In genomic region chr2:10818986-10819385, GRCh38 we compare ENCODE assay signal across 24 cellular contexts. TPM values are rescaled to one million over a fixed set of nuclear protein-coding genes. Genes with fewer than 3 reads are reported as not detected.
DNase-seq lines count a peak whose midpoint lies in the region; ATAC-seq and TF ChIP-seq lines count a peak whose summit lies in the region.
"Had no signal": no experiment of that assay in that cellular context is flagged by ENCODE, and none has a peak within 500 bp of the region (broad histone marks: within the 10 kb centered on the region; RNA-seq: fewer than 3 reads in every experiment).

No MANE protein-coding gene starts in this region.

- 57% methylated on average over 3 of the region's 3 CpGs for WGBS in right lobe of liver (ENCODE audit: insufficient coverage, low coverage, low lambda C conversion rate, missing lambda C conversion rate)

- no peaks in the 10 kb centered on the region for H3K36me3 ChIP-seq in right lobe of liver
- H3K36me3 ChIP-seq in PC-9 (ENCODE audit: low read depth) = no peaks in the 10 kb centered on the region
- H3K36me3 ChIP-seq: BE2C; BLaER1 treated with 17β-estradiol and CSF1 and Interleukin-3, amounts not matched to agents 10 nM and 100 nM had no signal

- POLR2A ChIA-PET in PC-9 (lab: Charles Lee; ENCODE audit: unreplicated experiment) = no interaction called here

- H3K4me3 Mint-ChIP-seq in T-helper 17 cell = no peak overlapping the region
- H3K4me3 Mint-ChIP-seq in dendritic cell treated with granulocyte-macrophage colony-stimulating factor and Interleukin-4, amounts not matched to agents 40 ng/mL and 50 ng/mL, for 4 days = no peak overlapping the region
- H3K4me3 Mint-ChIP-seq in progenitor cell of endocrine pancreas (ENCODE audit: low read depth) = no peak overlapping the region
- H3K4me3 Mint-ChIP-seq: CD14-positive monocyte; CD4-positive, alpha-beta T cell; CD8-positive, alpha-beta memory T cell; GM23338; H9 had no signal

- H3K27ac Mint-ChIP-seq in T-helper 17 cell (peak overlapping the region; percentile 29), progenitor cell of endocrine pancreas (peak overlapping the region; percentile 55)
- peak overlapping the region; percentile 90 for H3K27ac Mint-ChIP-seq in dendritic cell treated with granulocyte-macrophage colony-stimulating factor and Interleukin-4, amounts not matched to agents 40 ng/mL and 50 ng/mL, for 4 days
- H3K27ac Mint-ChIP-seq: CD14-positive monocyte; CD4-positive, alpha-beta T cell; CD8-positive, alpha-beta memory T cell; GM23338; H9 had no signal

- H4K20me1 ChIP-seq in PC-9 (ENCODE audit: insufficient read depth) = no peaks in the 10 kb centered on the region
- H4K20me1 ChIP-seq: BLaER1 treated with 17β-estradiol and CSF1 and Interleukin-3, amounts not matched to agents 10 nM and 100 nM had no signal

- H2AFZ ChIP-seq in PC-9 = no peak overlapping the region
- H2AFZ ChIP-seq: GM23338 had no signal

- H3K27me3 Mint-ChIP-seq in T-helper 17 cell (peaks cover 43% of the 10 kb centered on the region), progenitor cell of endocrine pancreas (peaks cover 28% of the 10 kb centered on the region)
- peaks cover 31% of the 10 kb centered on the region for H3K27me3 Mint-ChIP-seq in dendritic cell treated with granulocyte-macrophage colony-stimulating factor and Interleukin-4, amounts not matched to agents 40 ng/mL and 50 ng/mL, for 4 days

- intact Hi-C loops in dendritic cell treated with granulocyte-macrophage colony-stimulating factor and Interleukin-4, amounts not matched to agents 40 ng/mL and 50 ng/mL, for 4 days (cut with micrococcal nuclease) = loop anchor here (10.0 kb wide), 3 partner anchors 74 to 694 kb away; partner anchors contain the start of genes ROCK2 and RRM2
- intact Hi-C loops in right lobe of liver (cut with DNase I) (no loop called here), PC-9 (cut with micrococcal nuclease; ENCODE audit: unreplicated experiment) (no loop called here)

- no peaks in the 10 kb centered on the region for H3K4me1 ChIP-seq in right lobe of liver
- H3K4me1 ChIP-seq in PC-9 (replicated peaks; ENCODE audit: insufficient read depth) = no peaks in the 10 kb centered on the region
- H3K4me1 ChIP-seq: A549 had no signal

- DNase-seq in T-helper 17 cell (no peak), epithelial cell of esophagus (ENCODE audit: low read depth) (peak; percentile 48), progenitor cell of endocrine pancreas (ENCODE audit: low spot score, unreplicated experiment) (no peak), middle frontal gyrus (ENCODE audit: extremely low spot score, low spot score) (no peak), right lobe of liver (no peak), cerebellar cortex (ENCODE audit: low spot score) (no peak), PC-9 (no peak)
- DNase-seq: 8988T; ACHN; AML-193; BE2C; CD4-positive, alpha-beta T cell; CD8-positive, alpha-beta memory T cell; DMS 273 treated with DMSO at 0.1 percent for 48 hours; DMS79; EL; GDM1; H9 had no signal

- no peaks in the 10 kb centered on the region for H3K9me2 ChIP-seq in PC-9 (ENCODE audit: insufficient read depth)

- H3K9me3 ChIP-seq in T-helper 17 cell (ENCODE audit: control insufficient read depth, low read length, poor library complexity, severe bottlenecking) (no peaks in the 10 kb centered on the region), right lobe of liver (no peaks in the 10 kb centered on the region), PC-9 (ENCODE audit: insufficient read depth, low read depth) (no peaks in the 10 kb centered on the region)
- H3K9me3 ChIP-seq: A549, BE2C had no signal

- CTCF ChIA-PET in PC-9 (lab: Charles Lee) = no interaction called here

- H3K27ac ChIP-seq in right lobe of liver = no peak overlapping the region
- H3K27ac ChIP-seq in PC-9 = no peak overlapping the region
- H3K27ac ChIP-seq: A549 had no signal

- H3K27me3 ChIP-seq in right lobe of liver = no peaks in the 10 kb centered on the region
- peaks cover 59% of the 10 kb centered on the region for H3K27me3 ChIP-seq in PC-9 (ENCODE audit: insufficient read depth, low read depth)
- H3K27me3 ChIP-seq: BE2C; BLaER1 treated with 17β-estradiol and CSF1 and Interleukin-3, amounts not matched to agents 10 nM and 100 nM had no signal

- no peak for ATAC-seq in T-helper 17 cell
- ATAC-seq in right lobe of liver = no peak
- ATAC-seq: A549, GM23338, HCT116 had no signal

- peaks cover 4% of the 10 kb centered on the region for H3K4me1 Mint-ChIP-seq in T-helper 17 cell
- H3K4me1 Mint-ChIP-seq in dendritic cell treated with granulocyte-macrophage colony-stimulating factor and Interleukin-4, amounts not matched to agents 40 ng/mL and 50 ng/mL, for 4 days (ENCODE audit: low read depth) = peaks cover 52% of the 10 kb centered on the region
- peaks cover 11% of the 10 kb centered on the region for H3K4me1 Mint-ChIP-seq in progenitor cell of endocrine pancreas (ENCODE audit: low read depth)
- H3K4me1 Mint-ChIP-seq: CD8-positive, alpha-beta memory T cell had no signal

- H3K4me3 ChIP-seq in epithelial cell of esophagus (ENCODE audit: low read length) (no peak overlapping the region), right lobe of liver (no peak overlapping the region), PC-9 (no peak overlapping the region)
- H3K4me3 ChIP-seq: A549; BLaER1 treated with 17β-estradiol and CSF1 and Interleukin-3, amounts not matched to agents 10 nM and 100 nM; GM23338 had no signal

- H3K36me3 Mint-ChIP-seq in T-helper 17 cell (ENCODE audit: low read depth) (peaks cover 4% of the 10 kb centered on the region), progenitor cell of endocrine pancreas (ENCODE audit: insufficient read depth) (no peaks in the 10 kb centered on the region)
- H3K36me3 Mint-ChIP-seq in dendritic cell treated with granulocyte-macrophage colony-stimulating factor and Interleukin-4, amounts not matched to agents 40 ng/mL and 50 ng/mL, for 4 days (ENCODE audit: low read depth) = peaks cover 17% of the 10 kb centered on the region
- H3K36me3 Mint-ChIP-seq: CD8-positive, alpha-beta memory T cell had no signal

- BruUV-seq in PC-9 (replicated peaks; lab: Mats Ljungman, UMichigan) = no TSS peak

- H3K9me3 Mint-ChIP-seq in dendritic cell treated with granulocyte-macrophage colony-stimulating factor and Interleukin-4, amounts not matched to agents 40 ng/mL and 50 ng/mL, for 4 days = peaks cover 7% of the 10 kb centered on the region
- no peaks in the 10 kb centered on the region for H3K9me3 Mint-ChIP-seq in progenitor cell of endocrine pancreas (ENCODE audit: low read depth)
- H3K9me3 Mint-ChIP-seq: CD4-positive, alpha-beta T cell; CD8-positive, alpha-beta memory T cell; GM23338; H9 had no signal

- peaks cover 7% of the 10 kb centered on the region; the same call in 1 of the 2 replicates for H3F3A ChIP-seq in PC-9 (ENCODE audit: insufficient read depth, low read depth)

- H3K79me2 ChIP-seq in PC-9 (ENCODE audit: low read depth) = no peaks in the 10 kb centered on the region

- TF ChIP-seq POLR2A in right lobe of liver (IDR thresholded peaks at IDR 0.05) = no peak

- TF ChIP-seq CTCF in epithelial cell of esophagus (IDR thresholded peaks at IDR 0.05; ENCODE audit: insufficient read depth, low read depth, low read length, missing control alignments) (no peak), progenitor cell of endocrine pancreas (IDR thresholded peaks at IDR 0.05; ENCODE audit: unreplicated experiment) (no peak), right lobe of liver (IDR thresholded peaks at IDR 0.05) (no peak), PC-9 (conservative IDR thresholded peaks at IDR 0.05) (no peak)

- H3K4me2 ChIP-seq in PC-9 = no peak overlapping the region
- H3K4me2 ChIP-seq: A549, GM23338 had no signal

RNA-seq across cellular contexts. Expression of gene PDIA6, which starts 6.4 kb away (rescaled TPM):
- total RNA-seq in T-helper 17 cell (10 to 100 TPM; 53.3 to 57.4 TPM), progenitor cell of endocrine pancreas (248 and 249 TPM in 2 replicates), right lobe of liver (100 to 1,000 TPM; 141 to 232 (median 191) TPM), PC-9 (2021) (127 and 170 TPM in 2 replicates)

Comparison
In these comparisons a context has a peak if more than half of its experiments do, and no peak if none do; other contexts are left out.
1. H3K27ac Mint-ChIP-seq: peak in every context shown above with its lines; median percentile 90 in dendritic cell treated with granulocyte-macrophage colony-stimulating factor and Interleukin-4, amounts not matched to agents 40 ng/mL and 50 ng/mL, for 4 days; 55 in progenitor cell of endocrine pancreas; 29 in T-helper 17 cell.